12 cellular contexts compared by ENCODE assay signal in genomic region chrX:40080896-40081678, GRCh38. TPM values are rescaled to one million over a fixed set of nuclear protein-coding genes. Genes with fewer than 3 reads are reported as not detected.
DNase-seq lines count a peak whose midpoint lies in the region; ATAC-seq and TF ChIP-seq lines count a peak whose summit lies in the region.
"Had no signal": no experiment of that assay in that cellular context is flagged by ENCODE, and none has a peak within 500 bp of the region (broad histone marks: within the 10 kb centered on the region; RNA-seq: fewer than 3 reads in every experiment).

No MANE protein-coding gene starts in this region.

- H3K4me3 Mint-ChIP-seq in WTC11: peak overlapping the region; percentile 52
- peak overlapping the region in 5 of 10 donors; percentile 14 to 26 (median 24) for H3K4me3 Mint-ChIP-seq in naive thymus-derived CD8-positive, alpha-beta T cell

- H3K36me3 ChIP-seq in BLaER1: peaks cover 25% of the 10 kb centered on the region
- peaks cover 21% of the 10 kb centered on the region for H3K36me3 ChIP-seq in iPS-18a (ENCODE audit: control insufficient read depth, low read depth, low read length)

- no peak overlapping the region for H3K4me3 ChIP-seq in BLaER1
- peak overlapping the region; percentile 41 for H3K4me3 ChIP-seq in iPS-18a (ENCODE audit: low read length)

- H3K27ac ChIP-seq in BLaER1: no peak overlapping the region
- H3K27ac ChIP-seq in iPS-18a (ENCODE audit: low read length): no peak overlapping the region
- H3K27ac ChIP-seq: HL-60 had no signal

- peak overlapping the region; percentile 85 for H3K4me2 ChIP-seq in BLaER1

- peaks cover 15% of the 10 kb centered on the region for H3K27me3 Mint-ChIP-seq in WTC11 (ENCODE audit: low read depth)
- H3K27me3 Mint-ChIP-seq in naive thymus-derived CD8-positive, alpha-beta T cell: no peaks in the 10 kb centered on the region

- H3K9me3 ChIP-seq in BLaER1: peaks cover 8% of the 10 kb centered on the region; the same call in 1 of the 2 replicates
- no peaks in the 10 kb centered on the region for H3K9me3 ChIP-seq in iPS-18a (ENCODE audit: control insufficient read depth, low read depth, low read length)

- peaks cover 5% of the 10 kb centered on the region for H3K36me3 Mint-ChIP-seq in WTC11
- peaks cover 0 to 13% (median under 1%) of the 10 kb centered on the region in 3 donors for H3K36me3 Mint-ChIP-seq in naive thymus-derived CD8-positive, alpha-beta T cell

- H3K9ac ChIP-seq in BLaER1: no peak overlapping the region; the same call in 1 of the 2 replicates
- no peak overlapping the region for H3K9ac ChIP-seq in iPS-18a (ENCODE audit: low read length)

- ATAC-seq in WTC11: no peak
- no peak for ATAC-seq in naive thymus-derived CD8-positive, alpha-beta T cell
- no peak for ATAC-seq in GM18909 (IDR thresholded peaks at IDR 0.05; ENCODE audit: poor library complexity, unreplicated experiment)

- peak overlapping the region; percentile 84 for H3K27ac Mint-ChIP-seq in WTC11
- H3K27ac Mint-ChIP-seq in naive thymus-derived CD8-positive, alpha-beta T cell: peak overlapping the region in 7 of 10 donors; percentile 22 to 79 (median 70)

- DNase-seq in WTC11 (ENCODE audit: low spot score): no peak
- no peak for DNase-seq in naive thymus-derived CD8-positive, alpha-beta T cell
- DNase-seq in GM10248 (ENCODE audit: extremely low spot score): no peak
- no peak for DNase-seq in AG20443 (ENCODE audit: low spot score)
- DNase-seq in H4 (ENCODE audit: low spot score): no peak
- DNase-seq: HCEC 1CT, NCI-H1930, SHP77 treated with DMSO at 0.1 percent for 48 hours had no signal

- CTCF ChIA-PET in WTC11 (lab: Charles Lee): interaction anchor here (1.4 kb wide), 1 partner anchor 68 kb away, joined by 3 read pairs; no protein-coding TSS in a partner anchor
- CTCF ChIA-PET in GM10248 (lab: Yijun Ruan, JAX): interaction anchor here (1.1 kb wide), 1 partner anchor 16 kb away, joined by 3 read pairs; no protein-coding TSS in a partner anchor

- peaks cover 97% of the 10 kb centered on the region for H3K4me1 ChIP-seq in BLaER1
- H3K4me1 ChIP-seq in iPS-18a (ENCODE audit: control insufficient read depth, low read depth, low read length): peaks cover 63% of the 10 kb centered on the region

- peaks cover 100% of the 10 kb centered on the region for H4K20me1 ChIP-seq in BLaER1

- no peaks in the 10 kb centered on the region for H3K9me3 Mint-ChIP-seq in WTC11
- H3K9me3 Mint-ChIP-seq in naive thymus-derived CD8-positive, alpha-beta T cell: no peaks in the 10 kb centered on the region

- H3K27me3 ChIP-seq in BLaER1 (peaks cover 31% of the 10 kb centered on the region), iPS-18a (ENCODE audit: control insufficient read depth, insufficient read depth, low read length) (peaks cover 44% of the 10 kb centered on the region)

- TF ChIP-seq CTCF in WTC11 (IDR thresholded peaks at IDR 0.05) (no peak), GM10248 (IDR thresholded peaks at IDR 0.05; ENCODE audit: control extremely low read depth, extremely low read depth, low read depth, missing control alignments) (no peak)

- peaks cover 69% of the 10 kb centered on the region for H3K4me1 Mint-ChIP-seq in WTC11
- peaks cover 11 to 48% (median 46%) of the 10 kb centered on the region in 4 donors for H3K4me1 Mint-ChIP-seq in naive thymus-derived CD8-positive, alpha-beta T cell

- POLR2A ChIA-PET in WTC11 (lab: Charles Lee) (interaction anchor here (0.6 kb wide), 1 partner anchor 80 kb away, joined by 7 read pairs; no protein-coding TSS in a partner anchor), GM10248 (lab: Yijun Ruan, JAX) (no interaction called here)
- POLR2A ChIA-PET in naive thymus-derived CD8-positive, alpha-beta T cell (lab: Charles Lee): interaction anchor here (1.0 to 2.7 kb wide), 2 partner anchors 16 to 72 kb away, joined by 3 to 15 read pairs; partner anchors contain the start of gene BCOR

TF ChIP-seq in WTC11, 78 proteins besides CTCF, POLR2A, EP300 and RAD21:
- no peak for TF ChIP-seq ZNF532 (CRISPR knock-in tag; IDR thresholded peaks at IDR 0.05; ENCODE audit: borderline replicate concordance)
- 0 out of 2 replicates have a peak, but pooled peaks have one; percentile 30 for TF ChIP-seq SP1 (CRISPR knock-in tag; conservative IDR thresholded peaks at IDR 0.05)

RNA-seq across cellular contexts. Expression of gene BCOR, which starts 16.7 kb away (rescaled TPM):
- total RNA-seq in WTC11 (2021): 41.1 to 44.5 TPM (median 43.1 TPM) in 3 replicates
- 10 to 100 TPM; 31.6 to 35.9 TPM for total RNA-seq in naive thymus-derived CD8-positive, alpha-beta T cell
- 1 to 10 TPM; 2.5 to 7.7 (median 6.6) TPM for polyA plus RNA-seq in naive thymus-derived CD8-positive, alpha-beta T cell
- total RNA-seq in H4 (2014; rRNA removed; shearing (Covaris generic)): 22.8 and 23.8 TPM in 2 replicates
